8 cellular contexts compared by ENCODE assay signal in genomic region chr4:159103406-159104131, GRCh38. TPM values are rescaled to one million over a fixed set of nuclear protein-coding genes. Genes with fewer than 3 reads are reported as not detected.
DNase-seq lines count a peak whose midpoint lies in the region; ATAC-seq, FAIRE-seq and TF ChIP-seq lines count a peak whose summit lies in the region.

No MANE protein-coding gene starts in this region.

- H3K36me3 ChIP-seq in HepG2 (replicated peaks in 1 of 2; ENCODE audit: control insufficient read depth in 1 of 2, insufficient read depth in 2 of 2, low read length in 2 of 2): no peaks in the 10 kb centered on the region

- no peaks in the 10 kb centered on the region for H3K9me3 Mint-ChIP-seq in activated CD4-positive, alpha-beta T cell treated with anti-CD3 and anti-CD28 coated beads for 36 hours (ENCODE audit: low read depth)

- H3K4me1 ChIP-seq in HepG2 (ENCODE audit: insufficient read depth, low read length): peaks cover 44% of the 10 kb centered on the region

- H3K27me3 ChIP-seq in HepG2 (ENCODE audit: control insufficient read depth in 1 of 2, insufficient read depth in 2 of 2, low read length in 2 of 2): no peaks in the 10 kb centered on the region; a peak in 1 of 5 replicates

- FAIRE-seq in HepG2 (lab: Jason Lieb, UNC): no peak

- 0% methylated on average over 1 of the region's 92 CpGs for whole genome bisulfite sequencing in HepG2 (ENCODE audit: low lambda C conversion rate)

- peak; percentile 45 for DNase-seq in G401 (ENCODE audit: low spot score)
- peak; percentile 67 for DNase-seq in activated CD4-positive, alpha-beta T cell treated with anti-CD3 and anti-CD28 coated beads for 36 hours
- DNase-seq in coronary artery (ENCODE audit: low spot score): peak; percentile 74
- DNase-seq in HepG2 (ENCODE audit: low spot score): no peak
- peak; percentile 21 for DNase-seq in stimulated activated CD8-positive, alpha-beta memory T cell treated with anti-CD3 and anti-CD28 coated beads, Interleukin-12 subunit alpha, Interleukin-12 subunit beta, amount 100 ng/mL, for 4 hours (ENCODE audit: low read depth)
- no peak for DNase-seq in GOT3 (lab: John Stamatoyannopoulos, UW)

- no peaks in the 10 kb centered on the region for H3K36me3 Mint-ChIP-seq in activated CD4-positive, alpha-beta T cell treated with anti-CD3 and anti-CD28 coated beads for 36 hours (ENCODE audit: low read depth)

- H2AFZ ChIP-seq in HepG2 (ENCODE audit: low read length): no peak overlapping the region

- peak overlapping the region; percentile 90 for H3K9ac ChIP-seq in HepG2 (ENCODE audit: insufficient read depth, low read depth, low read length)

- TF ChIP-seq CTCF in coronary artery (IDR thresholded peaks at IDR 0.05): no peak
- TF ChIP-seq CTCF in HepG2 (CRISPR knock-in tag; IDR thresholded peaks at IDR 0.05): no peak

- H3K4me1 Mint-ChIP-seq in activated CD4-positive, alpha-beta T cell treated with anti-CD3 and anti-CD28 coated beads for 36 hours: peaks cover 54% of the 10 kb centered on the region

- TF ChIP-seq EP300 in Ishikawa (IDR thresholded peaks at IDR 0.05; ENCODE audit: borderline replicate concordance) (no peak), HepG2 (IDR thresholded peaks at IDR 0.05; ENCODE audit: low read depth in 2 of 2, low read length in 2 of 2) (no peak), HepG2 (CRISPR knock-in tag; IDR thresholded peaks at IDR 0.05; ENCODE audit: borderline replicate concordance) (no peak)

- H3K27ac Mint-ChIP-seq in activated CD4-positive, alpha-beta T cell treated with anti-CD3 and anti-CD28 coated beads for 36 hours: no peak overlapping the region

- H3K27ac ChIP-seq in coronary artery: peak overlapping the region; percentile 95 to 99
- peak overlapping the region; percentile 85 for H3K27ac ChIP-seq in HepG2 (ENCODE audit: extremely low read length, insufficient read depth, low read length)

- H4K20me1 ChIP-seq in HepG2 (ENCODE audit: insufficient read depth, low read length): peaks cover 10% of the 10 kb centered on the region; the same call in 1 of the 2 replicates

- H3K9me3 ChIP-seq in HepG2 (ENCODE audit: low read length): no peaks in the 10 kb centered on the region

- TF ChIP-seq POLR2A in HepG2 (IDR thresholded peaks at IDR 0.05; ENCODE audit: insufficient read depth in 1 of 2, low read depth in 2 of 2, low read length in 2 of 2): no peak

- peak overlapping the region; percentile 81 for H3K4me3 ChIP-seq in coronary artery
- peak overlapping the region; percentile 93 to 99 (median 96) for H3K4me3 ChIP-seq in HepG2 (replicated peaks in 1 of 3; ENCODE audit: insufficient read depth in 1 of 3, low read depth in 2 of 3, low read length in 3 of 3)

- no peak for TF ChIP-seq RAD21 in Ishikawa (IDR thresholded peaks at IDR 0.05; ENCODE audit: low read depth)
- no peak for TF ChIP-seq RAD21 in HepG2 (CRISPR knock-in tag; IDR thresholded peaks at IDR 0.05)

- H3K4me2 ChIP-seq in HepG2 (ENCODE audit: low read depth, low read length): peak overlapping the region; percentile 83

- peak; percentile 32 for ATAC-seq in GM21723 (IDR thresholded peaks at IDR 0.05; ENCODE audit: unreplicated experiment)
- ATAC-seq in activated CD4-positive, alpha-beta T cell treated with anti-CD3 and anti-CD28 coated beads for 36 hours: peak; percentile 31
- peak; percentile 36 for ATAC-seq in HepG2

- peaks cover 46% of the 10 kb centered on the region for H3K79me2 ChIP-seq in HepG2 (ENCODE audit: insufficient read depth, low read length)

- in situ Hi-C loops in G401 (cut with HindIII; ENCODE audit: low sequenced_read_pairs): no loop called here
- in situ Hi-C loops in HepG2 (cut with HindIII; ENCODE audit: extremely low pct_ligation_motif_present, low pct_unique_long_range_greater_than_20kb): loop anchor here (10.0 kb wide), 1 partner anchor 71 kb away; no protein-coding TSS in a partner anchor

- CTCF ChIA-PET in activated CD4-positive, alpha-beta T cell treated with anti-CD3 and anti-CD28 coated beads for 36 hours (lab: Charles Lee): no interaction called here
- CTCF ChIA-PET in HepG2 (lab: Yijun Ruan, JAX; ENCODE audit: low intra/inter-chr PET ratio, low total read pairs): interaction anchor here (1.3 kb wide), 1 partner anchor 72 kb away, joined by 3 read pairs; no protein-coding TSS in a partner anchor

- peaks cover 2% of the 10 kb centered on the region for H3K27me3 Mint-ChIP-seq in activated CD4-positive, alpha-beta T cell treated with anti-CD3 and anti-CD28 coated beads for 36 hours

- BruUV-seq in HepG2 (replicated peaks; lab: Mats Ljungman, UMichigan): TSS peak; percentile 27

- intact Hi-C loops in activated CD4-positive, alpha-beta T cell treated with anti-CD3 and anti-CD28 coated beads for 36 hours (cut with DNase I, micrococcal nuclease): loop anchor here (1.0 to 5.0 kb wide), 6 partner anchors 26 to 433 kb away; partner anchors contain the start of genes C4orf46 (in 1 of the 2), ETFDH (in 1 of the 2) and PPID (in 1 of the 2)
- intact Hi-C loops in HepG2 (cut with micrococcal nuclease; ENCODE audit: unreplicated experiment): loop anchor here (1.0 to 10.0 kb wide), 5 partner anchors 57 to 379 kb away; partner anchors contain the start of gene PPID

- POLR2A ChIA-PET in activated CD4-positive, alpha-beta T cell treated with anti-CD3 and anti-CD28 coated beads for 36 hours (lab: Charles Lee): no interaction called here
- POLR2A ChIA-PET in HepG2 (lab: Yijun Ruan, JAX): no interaction called here

- peak overlapping the region; percentile 98 for H3K4me3 Mint-ChIP-seq in activated CD4-positive, alpha-beta T cell treated with anti-CD3 and anti-CD28 coated beads for 36 hours

TF ChIP-seq in Ishikawa, 13 proteins besides CTCF, POLR2A, EP300 and RAD21:
- no peak for TF ChIP-seq NFIC (IDR thresholded peaks at IDR 0.05)
- no peak for TF ChIP-seq USF1 (IDR thresholded peaks at IDR 0.05)
- no peak for TF ChIP-seq CEBPB (IDR thresholded peaks at IDR 0.05)
- no peak for TF ChIP-seq YY1 (IDR thresholded peaks at IDR 0.05; ENCODE audit: low read depth)
- TF ChIP-seq MAX (IDR thresholded peaks at IDR 0.05): no peak
- peak; percentile 88 for TF ChIP-seq ZBTB7A (IDR thresholded peaks at IDR 0.05; ENCODE audit: low read depth)
- TF ChIP-seq TAF1 (IDR thresholded peaks at IDR 0.05; ENCODE audit: low read depth): no peak

TF ChIP-seq in HepG2, 621 proteins besides CTCF, POLR2A, EP300 and RAD21 (continues in another document):
- TF ChIP-seq NCOA1 (CRISPR knock-in tag; IDR thresholded peaks at IDR 0.05) (peak; percentile 74; the same call in 1 of the 2 replicates), ZMYM3 (CRISPR knock-in tag; IDR thresholded peaks at IDR 0.05) (no peak), MXD3 (CRISPR knock-in tag; IDR thresholded peaks at IDR 0.05) (no peak), ZNF878 (CRISPR knock-in tag; IDR thresholded peaks at IDR 0.05) (no peak), TEAD2 (CRISPR knock-in tag; IDR thresholded peaks at IDR 0.05) (no peak), ARNTL (CRISPR knock-in tag; IDR thresholded peaks at IDR 0.05) (0 out of 2 replicates have a peak, but pooled peaks have one; percentile 24), SOX6 (IDR thresholded peaks at IDR 0.05) (no peak), SOX6 (CRISPR knock-in tag; IDR thresholded peaks at IDR 0.05) (0 out of 2 replicates have a peak, but pooled peaks have one; percentile 14), ZBTB39 (CRISPR knock-in tag; IDR thresholded peaks at IDR 0.05) (no peak)

RNA-seq across cellular contexts. Expression of gene RAPGEF2, which starts 0.7 kb away (rescaled TPM):
- total RNA-seq in G401 (2014; rRNA removed; shearing (Covaris generic)): 13.3 and 21.4 TPM in 2 replicates
- total RNA-seq in activated CD4-positive, alpha-beta T cell treated with anti-CD3 and anti-CD28 coated beads for 36 hours: 10 to 100 TPM; 18.5 to 20.2 TPM
- total RNA-seq in HepG2 (2016; rRNA removed; fragmentation: Illumina TruSeq; extraction: Trizol): 23.0 and 24.3 TPM in 2 replicates
- 4.9 and 6.3 TPM in 2 replicates for total RNA-seq in HepG2 (2016; cell fraction: cytosol; rRNA removed; fragmentation: Illumina TruSeq; extraction: Trizol; ENCODE audit: low read depth)
- total RNA-seq in HepG2 (2016; cell fraction: insoluble cytoplasmic fraction; rRNA removed; fragmentation: Illumina TruSeq; extraction: Trizol): 22.0 and 23.7 TPM in 2 replicates
- total RNA-seq in HepG2 (2016; cell fraction: membrane; rRNA removed; fragmentation: Illumina TruSeq; extraction: Trizol): 5.0 and 6.3 TPM in 2 replicates
- total RNA-seq in HepG2 (2016; cell fraction: nucleus; rRNA removed; fragmentation: Illumina TruSeq; extraction: Trizol): 35.9 and 37.8 TPM in 2 replicates
- polyA plus RNA-seq in HepG2 (2011; rRNA removed): 17.2 and 19.2 TPM in 2 replicates
- polyA plus RNA-seq in HepG2 (2011; cell fraction: cytosol; rRNA removed): 13.6 and 17.3 TPM in 2 replicates
- 22.9 and 26.6 TPM in 2 replicates for polyA plus RNA-seq in HepG2 (2011; cell fraction: nucleus; rRNA removed)
- 12.4 and 13.7 TPM in 2 replicates for polyA plus RNA-seq in HepG2 (2012)
- 0.24 and 0.32 TPM in 2 replicates for polyA plus RNA-seq in HepG2 (2016; cell fraction: cytosol; fragmentation: Illumina TruSeq; extraction: Trizol; ENCODE audit: low read depth)
- 12.6 and 13.0 TPM in 2 replicates for polyA plus RNA-seq in HepG2 (2016; cell fraction: insoluble cytoplasmic fraction; fragmentation: Illumina TruSeq; extraction: Trizol; ENCODE audit: low read depth)
- 0.80 and 1.2 TPM in 2 replicates for polyA plus RNA-seq in HepG2 (2016; cell fraction: membrane; fragmentation: Illumina TruSeq; extraction: Trizol; ENCODE audit: low read depth)
- polyA plus RNA-seq in HepG2 (2016; cell fraction: nucleus; fragmentation: Illumina TruSeq; extraction: Trizol; ENCODE audit: insufficient read depth, low read depth): 21.9 and 25.9 TPM in 2 replicates
- 24.7 and 32.1 TPM in 2 replicates for polyA minus RNA-seq in HepG2 (2011; rRNA and poly(A)+ RNA removed; ENCODE audit: low replicate concordance)
- polyA minus RNA-seq in HepG2 (2011; cell fraction: cytosol; rRNA and poly(A)+ RNA removed): 18.1 and 20.7 TPM in 2 replicates
- 83.3 and 91.0 TPM in 2 replicates for polyA minus RNA-seq in HepG2 (2011; cell fraction: nucleus; rRNA and poly(A)+ RNA removed)

Comparison
In these comparisons a context has a peak if more than half of its experiments do, and no peak if none do; other contexts are left out.
1. DNase-seq: peak in G401 (single experiment), activated CD4-positive, alpha-beta T cell treated with anti-CD3 and anti-CD28 coated beads for 36 hours (single experiment), coronary artery (single experiment) and stimulated activated CD8-positive, alpha-beta memory T cell treated with anti-CD3 and anti-CD28 coated beads, Interleukin-12 subunit alpha, Interleukin-12 subunit beta, amount 100 ng/mL, for 4 hours (single experiment); none in HepG2 (single experiment) and GOT3 (single experiment).
2. Peak in every context shown above with its lines, with median percentiles within 50 percentile points of each other: ATAC-seq.